In genomic region chr12:57215668-57216013, GRCh38 we compare ENCODE assay signal across 8 cellular contexts. TPM values are rescaled to one million over a fixed set of nuclear protein-coding genes. Genes with fewer than 3 reads are reported as not detected.
DNase-seq lines count a peak whose midpoint lies in the region; ATAC-seq, FAIRE-seq and TF ChIP-seq lines count a peak whose summit lies in the region.

No MANE protein-coding gene starts in this region.

- 0 out of 2 replicates have a peak overlapping the region, but pooled peaks have one; percentile 28 for H2AFZ ChIP-seq in OCI-LY3 (ENCODE audit: low read depth, low read length)

- no peaks in the 10 kb centered on the region for H3K36me3 ChIP-seq in OCI-LY3 (replicated peaks; ENCODE audit: low read depth, low read length)
- no peaks in the 10 kb centered on the region for H3K36me3 ChIP-seq in ovary
- H3K36me3 ChIP-seq in kidney (ENCODE audit: control insufficient read depth in 1 of 2, insufficient read depth in 2 of 2, low read length in 2 of 2), result peaks cover 0 to 2% of the 10 kb centered on the region in 2 donors
- H3K36me3 ChIP-seq in left lung, result peaks cover 0 to 24% of the 10 kb centered on the region in 2 donors

- peaks cover 43% of the 10 kb centered on the region for H3K27me3 ChIP-seq in AG04450 (ENCODE audit: control insufficient read depth, insufficient read depth, low read length)
- peaks cover 61% of the 10 kb centered on the region for H3K27me3 ChIP-seq in OCI-LY3 (ENCODE audit: low read depth, low read length)
- peaks cover 13% of the 10 kb centered on the region for H3K27me3 ChIP-seq in ovary
- H3K27me3 ChIP-seq in left lung, result peaks cover 56 to 72% of the 10 kb centered on the region in 2 donors

- no peak for TF ChIP-seq POLR2A in ovary (IDR thresholded peaks at IDR 0.05)

- no peak for FAIRE-seq in kidney (lab: Jason Lieb, UNC)

- H3K27ac ChIP-seq in AG04450 (ENCODE audit: low read depth, low read length), result no peak overlapping the region
- H3K27ac ChIP-seq in OCI-LY3 (ENCODE audit: low read length), result no peak overlapping the region
- no peak overlapping the region for H3K27ac ChIP-seq in ovary
- no peak overlapping the region for H3K27ac ChIP-seq in kidney (ENCODE audit: low read depth in 2 of 2, low read length in 2 of 2)
- no peak overlapping the region for H3K27ac ChIP-seq in left lung

- TF ChIP-seq CTCF in AG04450 (IDR thresholded peaks at IDR 0.05; ENCODE audit: low read depth, low read length), result no peak
- no peak for TF ChIP-seq CTCF in OCI-LY3 (IDR thresholded peaks at IDR 0.05; ENCODE audit: low read depth, low read length)
- no peak for TF ChIP-seq CTCF in ovary (IDR thresholded peaks at IDR 0.05)
- no peak for TF ChIP-seq CTCF in kidney (IDR thresholded peaks at IDR 0.05; ENCODE audit: borderline replicate concordance, extremely low read depth, insufficient read depth)
- no peak for TF ChIP-seq CTCF in left lung (IDR thresholded peaks at IDR 0.05)

- CTCF ChIA-PET in AG04450 (lab: Charles Lee), result interaction anchor here (7.0 kb wide), 1 partner anchor 25 kb away, joined by 161 read pairs; a partner anchor contains a TSS

- intact Hi-C loops in ovary (cut with DNase I), result no loop called here
- intact Hi-C loops in kidney (cut with DNase I), result no loop called here
- intact Hi-C loops in left lung (cut with DNase I), result no loop called here

- WGBS in ovary, 3 donors, result 14 to 19% (median 15%) methylated on average over 7 of the region's 7 CpGs

- peak overlapping the region; percentile 94 for H3K4me2 ChIP-seq in OCI-LY3 (ENCODE audit: low read length)

- no peak for TF ChIP-seq EP300 in ovary (IDR thresholded peaks at IDR 0.05)

- H3K9ac ChIP-seq in OCI-LY3 (ENCODE audit: low read length), result peak overlapping the region; percentile 41
- H3K9ac ChIP-seq in kidney (ENCODE audit: low read length in 2 of 2), result no peak overlapping the region

- peaks cover 4% of the 10 kb centered on the region; the same call in 1 of the 2 replicates for H4K20me1 ChIP-seq in OCI-LY3 (ENCODE audit: insufficient read depth, low read length)

- POLR2A ChIA-PET in AG04450 (lab: Yijun Ruan, JAX), result interaction anchor here (0.7 to 4.7 kb wide), 4 partner anchors 11 to 26 kb away, joined by 3 to 24 read pairs (median 4); partner anchors contain the start of gene SHMT2

- peak overlapping the region; percentile 17; the same call in 1 of the 2 replicates for H3K4me3 ChIP-seq in AG04450 (ENCODE audit: low read depth, low read length)
- H3K4me3 ChIP-seq in OCI-LY3 (ENCODE audit: low read length), result peak overlapping the region; percentile 91
- no peak overlapping the region for H3K4me3 ChIP-seq in ovary
- H3K4me3 ChIP-seq in kidney (ENCODE audit: low read length in 2 of 2), result no peak overlapping the region
- H3K4me3 ChIP-seq in left lung, result no peak overlapping the region

- no peaks in the 10 kb centered on the region for H3K79me2 ChIP-seq in OCI-LY3 (ENCODE audit: low read length)

- H3K9me3 ChIP-seq in AG04450 (ENCODE audit: control insufficient read depth, insufficient read depth, low read length) (no peaks in the 10 kb centered on the region; the same call in 1 of the 2 replicates), OCI-LY3 (ENCODE audit: insufficient read depth, low read length) (no peaks in the 10 kb centered on the region), ovary (no peaks in the 10 kb centered on the region), kidney (ENCODE audit: control insufficient read depth in 1 of 2, low read length in 2 of 2) (no peaks in the 10 kb centered on the region), left lung (no peaks in the 10 kb centered on the region)

- H3K4me1 ChIP-seq in OCI-LY3 (ENCODE audit: low read length) (peaks cover 50% of the 10 kb centered on the region), ovary (ENCODE audit: insufficient read depth) (peaks cover 8% of the 10 kb centered on the region), kidney (ENCODE audit: control insufficient read depth in 1 of 2, insufficient read depth in 1 of 2, low read depth in 1 of 2, low read length in 2 of 2) (peaks cover 8 to 12% of the 10 kb centered on the region in 2 donors), left lung (peaks cover 15 to 37% of the 10 kb centered on the region in 2 donors)

- ATAC-seq in GM18511 (IDR thresholded peaks at IDR 0.05; ENCODE audit: unreplicated experiment) (peak; percentile 53), left lung (no peak)

- DNase-seq in AG04450 (ENCODE audit: low read depth, low spot score) (no peak), fibroblast of gingiva (ENCODE audit: low read depth) (peak; percentile 42), ovary (no peak), NCI-H2081 treated with DMSO at 0.1 percent for 48 hours (lab: John Stamatoyannopoulos, UW) (no peak), kidney (no peak), left lung (no peak)

RNA-seq across cellular contexts. Expression of gene NXPH4, which starts 1.0 kb away (rescaled TPM):
- polyA plus RNA-seq in AG04450 (2011; rRNA removed), result 0.79 and 1.0 TPM in 2 replicates
- polyA minus RNA-seq in AG04450 (2011; rRNA and poly(A)+ RNA removed), result 0.61 and 1.4 TPM in 2 replicates
- under 1 TPM in 1 of 7 donors, not detected in 6; 0.20 TPM for total RNA-seq in ovary
- polyA plus RNA-seq in ovary, result under 1 TPM in 1 of 2 donors, not detected in 1; 0.13 TPM
- total RNA-seq in kidney, result 0.16 TPM
- 0.71 TPM for polyA plus RNA-seq in kidney (ENCODE audit: insufficient read depth, low read depth, low replicate concordance)
- total RNA-seq in left lung, result 1 to 10 TPM in 1 of 2 donors, under 1 TPM in 1; 0.93 to 1.0 TPM

RNA-seq across cellular contexts. Expression of gene SHMT2, which starts 13.9 kb away (rescaled TPM):
- polyA plus RNA-seq in AG04450 (2011; rRNA removed) (266 and 314 TPM in 2 replicates), ovary (10 to 100 TPM; 23.0 to 34.7 TPM), kidney (ENCODE audit: insufficient read depth, low read depth, low replicate concordance) (49.3 TPM)
- 213 and 339 TPM in 2 replicates for polyA minus RNA-seq in AG04450 (2011; rRNA and poly(A)+ RNA removed)
- total RNA-seq in ovary (100 to 1,000 TPM in 1 of 7 donors, 10 to 100 TPM in 6; 32.3 to 185 (median 46.6) TPM), kidney (70.1 TPM), left lung (100 to 1,000 TPM in 1 of 2 donors, 10 to 100 TPM in 1; 64.7 to 116 TPM)

RNA-seq across cellular contexts. Expression of gene STAC3, which starts 35.3 kb away (rescaled TPM):
- polyA plus RNA-seq in AG04450 (2011; rRNA removed), result 0.25 and 0.65 TPM in 2 replicates
- 0.60 and 1.6 TPM in 2 replicates for polyA minus RNA-seq in AG04450 (2011; rRNA and poly(A)+ RNA removed)
- 1 to 10 TPM in 6 of 7 donors, under 1 TPM in 1; 0.66 to 2.3 (median 1.8) TPM for total RNA-seq in ovary
- 1 to 10 TPM in 1 of 2 donors, under 1 TPM in 1; 0.77 to 2.9 TPM for polyA plus RNA-seq in ovary
- total RNA-seq in kidney, result 3.1 TPM
- 1.5 TPM for polyA plus RNA-seq in kidney (ENCODE audit: insufficient read depth, low read depth, low replicate concordance)
- total RNA-seq in left lung, result 1 to 10 TPM; 3.4 to 5.0 TPM

Comparison
In these comparisons a context has a peak if more than half of its experiments do, and no peak if none do; other contexts are left out.
1. H3K4me3 ChIP-seq: peak in AG04450 (single experiment) and OCI-LY3 (single experiment); none in ovary (single experiment), kidney (0 of 2) and left lung (0 of 2).